ENCODE assay signal across 8 cellular contexts in the genomic region with DNA sequence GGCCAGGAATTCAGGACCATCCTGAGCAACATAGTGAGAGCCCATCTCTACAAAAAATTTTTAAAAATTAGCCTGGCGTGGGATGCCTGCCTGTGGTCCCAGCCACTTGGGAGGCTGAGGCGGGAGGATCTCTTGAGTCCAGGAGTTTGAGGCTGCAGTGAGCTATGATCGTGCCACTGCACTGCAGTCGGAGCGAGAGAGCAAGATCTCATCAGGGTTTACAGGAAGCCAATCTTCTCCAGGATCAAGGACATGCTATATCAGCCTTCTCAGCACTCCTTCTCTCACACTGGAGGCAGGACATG. TPM values are rescaled to one million over a fixed set of nuclear protein-coding genes. Genes with fewer than 3 reads are reported as not detected.
DNase-seq lines count a peak whose midpoint lies in the region; ATAC-seq and TF ChIP-seq lines count a peak whose summit lies in the region.

No MANE protein-coding gene starts in this region.

- POLR2A ChIA-PET in activated CD8-positive, alpha-beta T cell treated with anti-CD3 and anti-CD28 coated beads for 36 hours (lab: Charles Lee) = interaction anchor here (2.9 kb wide), 1 partner anchor 10 kb away, joined by 11 read pairs; no protein-coding TSS in a partner anchor

- no peaks in the 10 kb centered on the region for H3K27me3 Mint-ChIP-seq in T-helper 1 cell treated with Interleukin-12 subunit alpha and Interleukin-12 subunit beta and Interleukin-4 antibody, amounts not matched to agents 30 μg/mL and 1 μg/mL, for 36 hours (ENCODE audit: low read depth)
- no peaks in the 10 kb centered on the region for H3K27me3 Mint-ChIP-seq in activated CD8-positive, alpha-beta T cell treated with anti-CD3 and anti-CD28 coated beads for 36 hours
- H3K27me3 Mint-ChIP-seq in stimulated activated naive CD8-positive, alpha-beta T cell treated with anti-CD3 and anti-CD28 coated beads, Interleukin-15, amount 100 ng/mL, for 72 hours = no peaks in the 10 kb centered on the region

- no peak for ATAC-seq in activated CD8-positive, alpha-beta T cell treated with anti-CD3 and anti-CD28 coated beads for 36 hours
- ATAC-seq in stimulated activated naive CD8-positive, alpha-beta T cell treated with anti-CD3 and anti-CD28 coated beads, Interleukin-15, amount 100 ng/mL, for 72 hours = no peak

- H3K4me3 ChIP-seq in iPS-18c (ENCODE audit: insufficient read depth, low read depth, low read length) = 0 out of 2 replicates have a peak overlapping the region, but pooled peaks have one; percentile 3

- CTCF ChIA-PET in activated CD8-positive, alpha-beta T cell treated with anti-CD3 and anti-CD28 coated beads for 36 hours (lab: Charles Lee) = interaction anchor here (0.7 to 11.4 kb wide), 3 partner anchors 14 to 68 kb away, joined by 3 to 106 read pairs (median 30); no protein-coding TSS in a partner anchor

- peak; percentile 53 for TF ChIP-seq CTCF in activated CD8-positive, alpha-beta T cell treated with anti-CD3 and anti-CD28 coated beads for 36 hours (IDR thresholded peaks at IDR 0.05)

- peak overlapping the region; percentile 85 for H3K4me3 Mint-ChIP-seq in T-helper 1 cell treated with Interleukin-12 subunit alpha and Interleukin-12 subunit beta and Interleukin-4 antibody, amounts not matched to agents 30 μg/mL and 1 μg/mL, for 36 hours
- H3K4me3 Mint-ChIP-seq in activated CD8-positive, alpha-beta T cell treated with anti-CD3 and anti-CD28 coated beads for 36 hours = peak overlapping the region; percentile 70
- peak overlapping the region; percentile 91 to 94 for H3K4me3 Mint-ChIP-seq in stimulated activated naive CD8-positive, alpha-beta T cell treated with anti-CD3 and anti-CD28 coated beads, Interleukin-15, amount 100 ng/mL, for 72 hours

- peaks cover 50% of the 10 kb centered on the region for H3K4me1 Mint-ChIP-seq in T-helper 1 cell treated with Interleukin-12 subunit alpha and Interleukin-12 subunit beta and Interleukin-4 antibody, amounts not matched to agents 30 μg/mL and 1 μg/mL, for 36 hours (ENCODE audit: low read depth)
- H3K4me1 Mint-ChIP-seq in activated CD8-positive, alpha-beta T cell treated with anti-CD3 and anti-CD28 coated beads for 36 hours (ENCODE audit: low read depth) = peaks cover 39% of the 10 kb centered on the region
- H3K4me1 Mint-ChIP-seq in stimulated activated naive CD8-positive, alpha-beta T cell treated with anti-CD3 and anti-CD28 coated beads, Interleukin-15, amount 100 ng/mL, for 72 hours = peaks cover 66% of the 10 kb centered on the region

- H3K9me3 ChIP-seq in iPS-18c (ENCODE audit: control insufficient read depth, insufficient read depth, low read length) = no peaks in the 10 kb centered on the region

- no peak for DNase-seq in T-helper 1 cell
- DNase-seq in activated CD8-positive, alpha-beta T cell treated with anti-CD3 and anti-CD28 coated beads for 36 hours = no peak
- DNase-seq in stimulated activated naive CD8-positive, alpha-beta T cell treated with anti-CD3 and anti-CD28 coated beads, Interleukin-15, amount 100 ng/mL, for 72 hours = no peak
- DNase-seq in stimulated activated CD4-positive, alpha-beta T cell treated with anti-CD3 and anti-CD28 coated beads, Interleukin-1b, Interleukin-23, amount 100 ng/mL, for 48 hours = no peak
- no peak for DNase-seq in NCI-H1694 (lab: John Stamatoyannopoulos, UW)
- no peak for DNase-seq in stimulated activated CD4-positive, alpha-beta T cell treated with anti-CD3 and anti-CD28 coated beads, Interleukin-4, amount 100 ng/mL, for 24 hours

- intact Hi-C loops in activated CD8-positive, alpha-beta T cell treated with anti-CD3 and anti-CD28 coated beads for 36 hours (cut with micrococcal nuclease) = no loop called here

- peak overlapping the region; percentile 88 for H3K27ac Mint-ChIP-seq in T-helper 1 cell treated with Interleukin-12 subunit alpha and Interleukin-12 subunit beta and Interleukin-4 antibody, amounts not matched to agents 30 μg/mL and 1 μg/mL, for 36 hours
- peak overlapping the region; percentile 83 for H3K27ac Mint-ChIP-seq in activated CD8-positive, alpha-beta T cell treated with anti-CD3 and anti-CD28 coated beads for 36 hours
- peak overlapping the region; percentile 46 to 93 for H3K27ac Mint-ChIP-seq in stimulated activated naive CD8-positive, alpha-beta T cell treated with anti-CD3 and anti-CD28 coated beads, Interleukin-15, amount 100 ng/mL, for 72 hours

- H3K36me3 Mint-ChIP-seq in T-helper 1 cell treated with Interleukin-12 subunit alpha and Interleukin-12 subunit beta and Interleukin-4 antibody, amounts not matched to agents 30 μg/mL and 1 μg/mL, for 36 hours (ENCODE audit: low read depth) = peaks cover 16% of the 10 kb centered on the region
- peaks cover 12% of the 10 kb centered on the region for H3K36me3 Mint-ChIP-seq in activated CD8-positive, alpha-beta T cell treated with anti-CD3 and anti-CD28 coated beads for 36 hours (ENCODE audit: low read depth)

- no peaks in the 10 kb centered on the region for H3K9me3 Mint-ChIP-seq in T-helper 1 cell treated with Interleukin-12 subunit alpha and Interleukin-12 subunit beta and Interleukin-4 antibody, amounts not matched to agents 30 μg/mL and 1 μg/mL, for 36 hours
- no peaks in the 10 kb centered on the region for H3K9me3 Mint-ChIP-seq in activated CD8-positive, alpha-beta T cell treated with anti-CD3 and anti-CD28 coated beads for 36 hours
- H3K9me3 Mint-ChIP-seq in stimulated activated naive CD8-positive, alpha-beta T cell treated with anti-CD3 and anti-CD28 coated beads, Interleukin-15, amount 100 ng/mL, for 72 hours = no peaks in the 10 kb centered on the region

RNA-seq across cellular contexts. Expression of a gene that starts 0.5 kb away (rescaled TPM):
- total RNA-seq in activated CD8-positive, alpha-beta T cell treated with anti-CD3 and anti-CD28 coated beads for 36 hours = 1 to 10 TPM; 5.2 to 6.5 TPM

RNA-seq across cellular contexts. Expression of a gene that starts 2.0 kb away (rescaled TPM):
- total RNA-seq in activated CD8-positive, alpha-beta T cell treated with anti-CD3 and anti-CD28 coated beads for 36 hours = 10 to 100 TPM; 48.8 to 49.6 TPM
